ENCODE assay signal across 8 cellular contexts in the genomic region with DNA sequence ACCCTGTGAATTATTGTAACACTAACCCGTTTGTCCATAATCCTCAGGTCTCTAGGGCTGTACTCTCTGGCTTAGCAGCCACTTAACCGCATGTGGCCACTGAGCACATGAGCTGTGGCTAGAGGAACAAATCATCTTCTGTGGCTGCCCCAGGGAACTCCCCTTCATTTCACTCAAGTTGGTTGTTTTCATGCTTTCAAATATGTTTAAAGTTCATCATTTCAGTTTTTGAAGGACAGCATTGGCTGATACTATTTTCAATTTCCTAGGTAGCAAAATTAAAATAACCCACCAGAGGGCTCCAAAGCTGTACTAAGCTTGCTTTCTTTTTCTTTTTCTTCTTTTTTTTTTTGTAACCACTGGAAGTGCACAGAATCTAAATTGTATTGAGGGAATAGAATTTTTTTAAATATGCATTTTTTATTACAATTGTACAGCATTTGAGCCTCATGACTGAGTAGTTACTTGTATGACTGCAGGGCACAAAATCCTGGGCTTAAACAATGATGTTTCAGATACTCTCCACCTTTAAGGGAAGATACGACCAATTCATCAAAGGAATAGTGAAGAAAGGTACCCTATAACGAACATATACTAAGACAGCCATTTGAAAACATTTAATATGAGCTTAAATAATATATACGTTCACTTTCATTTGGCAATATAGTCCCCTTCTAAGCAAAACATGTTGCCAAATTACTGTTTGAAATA. TPM values are rescaled to one million over a fixed set of nuclear protein-coding genes. Genes with fewer than 3 reads are reported as not detected.
DNase-seq lines count a peak whose midpoint lies in the region; ATAC-seq and TF ChIP-seq lines count a peak whose summit lies in the region.

No MANE protein-coding gene starts in this region.

- H3K4me2 ChIP-seq in OCI-LY7 (ENCODE audit: low read length) = no peak overlapping the region

- H3K27ac ChIP-seq in OCI-LY7 (ENCODE audit: low read depth, low read length, poor library complexity, severe bottlenecking) (no peak overlapping the region), thoracic aorta (no peak overlapping the region)

- no peak overlapping the region for H3K4me3 Mint-ChIP-seq in activated T-cell treated with anti-CD3 and anti-CD28 coated beads, Interleukin-2, amount 50 U/mL, for 72 hours

- DNase-seq in activated T-cell treated with anti-CD3 and anti-CD28 coated beads, Interleukin-2, amount 50 U/mL, for 72 hours = peak in 1 of 2 donors; percentile 2
- DNase-seq in activated T-cell treated with anti-CD3 and anti-CD28 coated beads for 4 hours (no peak), OCI-LY7 (ENCODE audit: low spot score) (peak; percentile 11), fibroblast of villous mesenchyme (ENCODE audit: low read depth) (peak; percentile 24), thoracic aorta (ENCODE audit: low spot score) (no peak), NCI-H2029 treated with DMSO at 0.1 percent for 48 hours (lab: John Stamatoyannopoulos, UW) (no peak)

- H3K27me3 Mint-ChIP-seq in activated T-cell treated with anti-CD3 and anti-CD28 coated beads, Interleukin-2, amount 50 U/mL, for 72 hours (ENCODE audit: low read depth) = no peaks in the 10 kb centered on the region

- no peak overlapping the region for H3K4me3 ChIP-seq in OCI-LY7 (ENCODE audit: low read depth, low read length, poor library complexity, severe bottlenecking)
- no peak overlapping the region for H3K4me3 ChIP-seq in fibroblast of villous mesenchyme (ENCODE audit: low read depth, low read length)
- H3K4me3 ChIP-seq in thoracic aorta = no peak overlapping the region

- H4K20me1 ChIP-seq in OCI-LY7 (ENCODE audit: insufficient read depth, low read length) = no peaks in the 10 kb centered on the region

- CTCF ChIA-PET in OCI-LY7 (lab: Charles Lee; ENCODE audit: unreplicated experiment) = no interaction called here

- peak; percentile 58 for TF ChIP-seq CTCF in OCI-LY7 (conservative IDR thresholded peaks at IDR 0.05; ENCODE audit: low read length)
- peak; percentile 51 for TF ChIP-seq CTCF in fibroblast of villous mesenchyme (IDR thresholded peaks at IDR 0.05; ENCODE audit: insufficient read depth, low read depth, low read length)
- TF ChIP-seq CTCF in thoracic aorta (IDR thresholded peaks at IDR 0.05) = peak; percentile 44

- POLR2A ChIA-PET in OCI-LY7 (lab: Charles Lee) = interaction anchor here (0.6 to 0.8 kb wide), 2 partner anchors 90 to 244 kb away, joined by 3 to 7 read pairs; no protein-coding TSS in a partner anchor

- no peaks in the 10 kb centered on the region for H3K4me1 ChIP-seq in OCI-LY7 (ENCODE audit: insufficient read depth, low read length, poor library complexity, severe bottlenecking)
- no peaks in the 10 kb centered on the region for H3K4me1 ChIP-seq in thoracic aorta (ENCODE audit: control insufficient read depth in 1 of 2, low read depth in 2 of 2)

- H3K79me2 ChIP-seq in OCI-LY7 (ENCODE audit: insufficient read depth, low read depth, low read length) = no peaks in the 10 kb centered on the region

- peak; percentile 27 to 41 for ATAC-seq in activated T-cell treated with anti-CD3 and anti-CD28 coated beads, Interleukin-2, amount 50 U/mL, for 72 hours (replicated peaks in 1 of 2)
- no peak for ATAC-seq in thoracic aorta (ENCODE audit: insufficient number of reproducible peaks, low FRiP score, low read depth)
- ATAC-seq in HG02885 (IDR thresholded peaks at IDR 0.05; ENCODE audit: poor library complexity, unreplicated experiment) = no peak
- no peak for ATAC-seq in GM21360 (IDR thresholded peaks at IDR 0.05; ENCODE audit: unreplicated experiment)

- H3K36me3 ChIP-seq in OCI-LY7 (ENCODE audit: insufficient read depth, low read length) = no peaks in the 10 kb centered on the region
- no peaks in the 10 kb centered on the region for H3K36me3 ChIP-seq in thoracic aorta

- no peak overlapping the region for H2AFZ ChIP-seq in OCI-LY7 (ENCODE audit: low read length)

- H3K9me3 ChIP-seq in OCI-LY7 (ENCODE audit: low read length) (no peaks in the 10 kb centered on the region), thoracic aorta (no peaks in the 10 kb centered on the region)

- H3K27me3 ChIP-seq in thoracic aorta (replicated peaks; ENCODE audit: insufficient read depth) = no peaks in the 10 kb centered on the region

- no TSS peak for BruUV-seq in OCI-LY7 (replicated peaks; lab: Mats Ljungman, UMichigan)

- intact Hi-C loops in OCI-LY7 (cut with micrococcal nuclease; ENCODE audit: unreplicated experiment) = loop anchor here (10.0 kb wide), 2 partner anchors 257 to 367 kb away; no protein-coding TSS in a partner anchor

- no peaks in the 10 kb centered on the region for H3K9me3 Mint-ChIP-seq in activated T-cell treated with anti-CD3 and anti-CD28 coated beads, Interleukin-2, amount 50 U/mL, for 72 hours

- H3K36me3 Mint-ChIP-seq in activated T-cell treated with anti-CD3 and anti-CD28 coated beads, Interleukin-2, amount 50 U/mL, for 72 hours (ENCODE audit: insufficient read depth in 2 of 2) = no peaks in the 10 kb centered on the region

- H3K4me1 Mint-ChIP-seq in activated T-cell treated with anti-CD3 and anti-CD28 coated beads, Interleukin-2, amount 50 U/mL, for 72 hours (ENCODE audit: low read depth) = peaks cover 6% of the 10 kb centered on the region

- H3K9me2 ChIP-seq in OCI-LY7 (ENCODE audit: insufficient read depth, low read length) = no peaks in the 10 kb centered on the region

- no peak overlapping the region for H3K27ac Mint-ChIP-seq in activated T-cell treated with anti-CD3 and anti-CD28 coated beads, Interleukin-2, amount 50 U/mL, for 72 hours

RNA-seq across cellular contexts. Expression of a gene that starts 38.6 kb away (rescaled TPM):
- under 1 TPM; 0.05 to 0.14 TPM for total RNA-seq in activated T-cell treated with anti-CD3 and anti-CD28 coated beads, Interleukin-2, amount 50 U/mL, for 72 hours
- not detected in 2 replicates for total RNA-seq in OCI-LY7 (2014; rRNA removed; shearing (Covaris generic))
- total RNA-seq in OCI-LY7 (2022) (not detected in 2 replicates), fibroblast of villous mesenchyme (under 0.01 TPM in 1 of 2 replicates, not detected in the other), thoracic aorta (10 to 100 TPM; 62.6 to 73.4 TPM)

Comparison
In these comparisons a context has a peak if more than half of its experiments do, and no peak if none do; other contexts are left out.
1. ATAC-seq: peak in activated T-cell treated with anti-CD3 and anti-CD28 coated beads, Interleukin-2, amount 50 U/mL, for 72 hours (2 of 2); none in thoracic aorta (single experiment), HG02885 (single experiment) and GM21360 (single experiment).
2. DNase-seq: peak in OCI-LY7 (single experiment) and fibroblast of villous mesenchyme (single experiment); none in activated T-cell treated with anti-CD3 and anti-CD28 coated beads for 4 hours (single experiment), thoracic aorta (single experiment) and NCI-H2029 treated with DMSO at 0.1 percent for 48 hours (single experiment).
3. RNA of a gene that starts 38.6 kb away (total RNA-seq): 62.6 to 73.4 TPM in thoracic aorta; 0.05 to 0.14 TPM in activated T-cell treated with anti-CD3 and anti-CD28 coated beads, Interleukin-2, amount 50 U/mL, for 72 hours, not detected in OCI-LY7 and under 0.01 TPM in fibroblast of villous mesenchyme; every median in the first group is over 10 times any median in the second.
4. Peak in every context shown above with its lines, with median percentiles within 50 percentile points of each other: CTCF ChIP-seq.